In the genomic region with DNA sequence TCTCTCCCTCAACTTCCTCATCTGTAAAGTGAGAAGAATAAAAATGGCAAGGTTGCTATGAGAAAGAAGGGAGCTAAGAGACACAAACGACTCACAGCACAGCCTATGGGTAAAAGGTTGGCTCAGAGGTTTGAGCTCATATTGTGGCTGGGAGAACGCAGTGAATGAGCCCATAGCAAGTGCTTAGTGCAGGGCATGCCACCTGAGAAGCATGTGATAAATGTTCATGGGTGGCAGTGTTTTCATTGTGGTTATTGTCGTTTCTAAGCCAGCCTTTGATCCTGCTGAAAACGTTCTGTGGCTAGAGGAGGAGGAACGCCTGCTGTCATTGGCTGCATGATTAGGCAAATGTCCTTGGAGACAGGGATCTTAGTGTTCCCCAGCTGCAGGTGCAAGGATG, we compare ENCODE assay signal across 14 cellular contexts.
"Had no signal": no experiment of that assay in that cellular context is flagged by ENCODE, and none has a peak within 500 bp of the region (broad histone marks: within the 10 kb centered on the region; RNA-seq: fewer than 3 reads in every experiment).

No MANE protein-coding gene starts in this region.

- ATAC-seq: left lobe of liver; natural killer cell treated with Interleukin-12 subunit alpha and Interleukin-12 subunit beta and Interleukin-15 and Interleukin-18, amount 100 ng/mL, for 72 hours; stimulated activated naive CD8-positive, alpha-beta T cell treated with anti-CD3 and anti-CD28 coated beads, Interleukin-15, Interleukin-2, amounts not matched to agents 100 U/mL and 50 U/mL, for 24 hours; upper lobe of right lung had no signal

- H3K36me3 ChIP-seq: suprapubic skin, upper lobe of right lung had no signal

- H3K4me1 ChIP-seq: suprapubic skin, upper lobe of right lung had no signal

- DNase-seq: activated CD4-positive, alpha-beta T cell treated with anti-CD3 and anti-CD28 coated beads, Interleukin-2, amount 50 U/mL, for 4 hours; activated CD4-positive, CD25-positive, alpha-beta regulatory T cell treated with anti-CD3 and anti-CD28 coated beads, Interleukin-2, amount 50 U/mL, for 72 hours; activated effector memory CD4-positive, alpha-beta T cell treated with Interleukin-2 at 50 U/mL for 16 hours; activated T-cell treated with anti-CD3 and anti-CD28 coated beads, Interleukin-2, amount 50 U/mL, for 1 hour; endodermal cell; erythroblast; immature natural killer cell; stimulated activated CD4-positive, alpha-beta T cell treated with anti-CD3 and anti-CD28 coated beads, Interleukin-4, amount 100 ng/mL, for 1 hour; stimulated activated CD8-positive, alpha-beta memory T cell treated with anti-CD3 and anti-CD28 coated beads, Interleukin-4, amount 100 ng/mL, for 48 hours; stimulated activated naive CD8-positive, alpha-beta T cell treated with anti-CD3 and anti-CD28 coated beads, Interleukin-15, Interleukin-2, amounts not matched to agents 100 U/mL and 50 U/mL, for 24 hours; upper lobe of right lung had no signal

- H3K9me3 ChIP-seq: upper lobe of right lung had no signal

- H3K4me3 ChIP-seq: suprapubic skin, upper lobe of right lung had no signal

- H3K27ac ChIP-seq: suprapubic skin, upper lobe of right lung had no signal
